ENCODE assay signal across 1 cellular context in the genomic region with DNA sequence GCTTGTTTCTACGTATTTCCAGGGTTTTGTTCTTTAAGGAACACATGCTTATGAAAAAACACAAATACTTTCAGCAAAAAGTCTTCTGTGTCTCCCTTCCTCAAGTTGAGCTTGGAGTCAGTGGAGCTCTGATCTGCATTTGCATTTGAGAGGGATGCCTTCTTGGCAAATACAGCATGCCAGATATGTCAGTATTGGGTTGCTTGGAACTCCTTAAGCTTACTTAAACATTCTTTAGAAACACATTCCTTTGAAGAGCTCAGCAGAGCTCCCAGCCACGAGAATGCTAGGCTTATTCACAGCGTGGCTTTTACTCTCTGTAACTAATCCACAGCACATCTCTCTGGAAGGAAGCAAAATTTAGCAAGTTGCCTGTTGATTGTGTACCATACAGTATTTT.
TF ChIP-seq lines count a peak whose summit lies in the region.

No MANE protein-coding gene starts in this region.

TF ChIP-seq in WTC11, 78 proteins besides CTCF, POLR2A, EP300 and RAD21:
- TF ChIP-seq ZNF416 (CRISPR knock-in tag; IDR thresholded peaks at IDR 0.05) = no peak
